1 cellular context compared by ENCODE assay signal in genomic region chr2:43879261-43879660, GRCh38.
TF ChIP-seq lines count a peak whose summit lies in the region.

No MANE protein-coding gene starts in this region.

TF ChIP-seq in H1, 55 proteins besides CTCF, POLR2A, EP300 and RAD21:
- no peak for TF ChIP-seq KDM5A (IDR thresholded peaks at IDR 0.05; ENCODE audit: low read length)
- TF ChIP-seq SP1 (IDR thresholded peaks at IDR 0.05; ENCODE audit: low read depth, low read length) = no peak
- no peak for TF ChIP-seq NRF1 (IDR thresholded peaks at IDR 0.05; ENCODE audit: low read depth, low read length)
- TF ChIP-seq SUZ12 (IDR thresholded peaks at IDR 0.05; ENCODE audit: low read length) = no peak
- no peak for TF ChIP-seq FOSL1 (IDR thresholded peaks at IDR 0.05; ENCODE audit: insufficient read depth, low read depth, low read length)
- TF ChIP-seq SIN3A (conservative IDR thresholded peaks at IDR 0.05 in 1 of 2, IDR thresholded peaks at IDR 0.05 in 1 of 2; ENCODE audit: low read depth in 1 of 2, low read length in 2 of 2) = no peak
- TF ChIP-seq ATF2 (IDR thresholded peaks at IDR 0.05; ENCODE audit: low read length) = no peak
- no peak for TF ChIP-seq NANOG (IDR thresholded peaks at IDR 0.05; ENCODE audit: insufficient read depth, low read depth, low read length, poor library complexity, severe bottlenecking)
- no peak for TF ChIP-seq RBBP5 (IDR thresholded peaks at IDR 0.05; ENCODE audit: borderline replicate concordance, low read depth, low read length)
- no peak for TF ChIP-seq RXRA (IDR thresholded peaks at IDR 0.05; ENCODE audit: insufficient read depth, low read depth, low read length)
- no peak for TF ChIP-seq CEBPB (IDR thresholded peaks at IDR 0.05; ENCODE audit: low read depth, low read length)
- TF ChIP-seq HDAC6 (IDR thresholded peaks at IDR 0.05; ENCODE audit: low read depth, low read length) = no peak
